Comparison of ENCODE assay signal across 20 cellular contexts in genomic region chr15:33932734-33933133, GRCh38. TPM values are rescaled to one million over a fixed set of nuclear protein-coding genes. Genes with fewer than 3 reads are reported as not detected.
DNase-seq lines count a peak whose midpoint lies in the region; ATAC-seq, FAIRE-seq and TF ChIP-seq lines count a peak whose summit lies in the region.
"Had no signal": no experiment of that assay in that cellular context is flagged by ENCODE, and none has a peak within 500 bp of the region (broad histone marks: within the 10 kb centered on the region; RNA-seq: fewer than 3 reads in every experiment).

No MANE protein-coding gene starts in this region.

- BruUV-seq in MCF 10A (replicated peaks; lab: Mats Ljungman, UMichigan) (no TSS peak), mammary epithelial cell (replicated peaks; lab: Mats Ljungman, UMichigan) (no TSS peak), K562 (replicated peaks; lab: Mats Ljungman, UMichigan) (no TSS peak)

- WGBS in mammary epithelial cell (ENCODE audit: low coverage, missing lambda C conversion rate), result 94% methylated on average over 2 of the region's 2 CpGs
- 0% methylated on average over 2 of the region's 2 CpGs for WGBS in K562 (ENCODE audit: insufficient coverage, low coverage, missing lambda C conversion rate)

- TF ChIP-seq RAD21 in K562 (CRISPR knock-in tag; conservative IDR thresholded peaks at IDR 0.05 in 1 of 2, IDR thresholded peaks at IDR 0.05 in 1 of 2), result no peak

- TF ChIP-seq CTCF in MCF 10A (IDR thresholded peaks at IDR 0.05; ENCODE audit: unreplicated experiment), result no peak
- TF ChIP-seq CTCF in mammary epithelial cell (conservative IDR thresholded peaks at IDR 0.05 in 1 of 2, IDR thresholded peaks at IDR 0.05 in 1 of 2; ENCODE audit: extremely low read depth in 1 of 2, insufficient read depth in 1 of 2, low read depth in 1 of 2, low read length in 2 of 2), result no peak
- no peak for TF ChIP-seq CTCF in BE2C (IDR thresholded peaks at IDR 0.05; ENCODE audit: low read depth, low read length)
- no peak for TF ChIP-seq CTCF in K562 (IDR thresholded peaks at IDR 0.05 in 2 of 3, conservative IDR thresholded peaks at IDR 0.05 in 1 of 3; ENCODE audit: insufficient read depth in 2 of 3, low read depth in 1 of 3, low read length in 3 of 3)
- no peak for TF ChIP-seq CTCF in nephron (IDR thresholded peaks at IDR 0.05; ENCODE audit: unreplicated experiment in 3 of 3)

- no peak for TF ChIP-seq POLR2A in K562 (conservative IDR thresholded peaks at IDR 0.05)

- no peak for TF ChIP-seq EP300 in K562 (IDR thresholded peaks at IDR 0.05; ENCODE audit: low read length)

- DNase-seq in MCF 10A (ENCODE audit: unreplicated experiment) (no peak), mammary epithelial cell (no peak), BE2C (no peak), K562 (ENCODE audit: extremely low read depth in 1 of 4, low spot score in 3 of 4) (no peak), G401 (ENCODE audit: low spot score) (no peak), UCSD-AML1 (lab: John Stamatoyannopoulos, UW; ENCODE audit: unreplicated experiment) (no peak)
- DNase-seq: 8988T; Caco-2; CD4-positive, CD25-positive, alpha-beta regulatory T cell; CD8-positive, alpha-beta T cell; DMS153; GDM1 had no signal

- no peak overlapping the region for H3K4me2 ChIP-seq in mammary epithelial cell (ENCODE audit: insufficient read depth, low read depth, low read length)
- no peak overlapping the region for H3K4me2 ChIP-seq in K562 (ENCODE audit: insufficient read depth, low read length)
- H3K4me2 ChIP-seq: BLaER1, GM23338 had no signal

- H3K4me3 Mint-ChIP-seq in MCF 10A (ENCODE audit: unreplicated experiment) (no peak overlapping the region), nephron (no peak overlapping the region)
- H3K4me3 Mint-ChIP-seq: CD8-positive, alpha-beta T cell; GM23338 had no signal

- no peaks in the 10 kb centered on the region for H3K9me1 ChIP-seq in K562 (ENCODE audit: control insufficient read depth, insufficient read depth, low read length)

- H3K79me2 ChIP-seq in mammary epithelial cell (ENCODE audit: insufficient read depth, low read length) (no peaks in the 10 kb centered on the region), K562 (ENCODE audit: control insufficient read depth, insufficient read depth, low read length) (no peaks in the 10 kb centered on the region)

- H3K4me3 ChIP-seq in mammary epithelial cell (replicated peaks in 1 of 3; ENCODE audit: insufficient read depth in 1 of 3, low read depth in 2 of 3, low read length in 3 of 3) (no peak overlapping the region), BE2C (ENCODE audit: low read depth, low read length) (peak overlapping the region; percentile 45), K562 (no peak overlapping the region)
- H3K4me3 ChIP-seq: BLaER1, GM12878, GM23338, HAP-1 had no signal

- H3K9me3 ChIP-seq in mammary epithelial cell (replicated peaks; ENCODE audit: insufficient read depth, low read length), result no peaks in the 10 kb centered on the region
- no peaks in the 10 kb centered on the region for H3K9me3 ChIP-seq in BE2C
- H3K9me3 ChIP-seq in K562 (replicated peaks; ENCODE audit: control insufficient read depth, insufficient read depth, low read depth, low read length), result no peaks in the 10 kb centered on the region
- H3K9me3 ChIP-seq: BLaER1, Caco-2, HAP-1 had no signal

- ATAC-seq in K562, result no peak
- ATAC-seq: CD8-positive, alpha-beta T cell; GM12878; GM23338 had no signal

- H3K36me3 ChIP-seq in mammary epithelial cell (ENCODE audit: insufficient read depth, low read length), result no peaks in the 10 kb centered on the region
- no peaks in the 10 kb centered on the region for H3K36me3 ChIP-seq in BE2C
- no peaks in the 10 kb centered on the region for H3K36me3 ChIP-seq in K562 (ENCODE audit: control insufficient read depth, insufficient read depth, low read length)
- H3K36me3 ChIP-seq: BLaER1, HAP-1 had no signal

- dilution Hi-C loops in mammary epithelial cell (cut with HindIII; ENCODE audit: low sequenced_read_pairs), result no loop called here

- H3K4me1 Mint-ChIP-seq in MCF 10A (ENCODE audit: insufficient read depth, unreplicated experiment), result no peaks in the 10 kb centered on the region
- peaks cover 6% of the 10 kb centered on the region for H3K4me1 Mint-ChIP-seq in nephron
- H3K4me1 Mint-ChIP-seq: GM23338 had no signal

- H3K27ac Mint-ChIP-seq in MCF 10A (ENCODE audit: low read depth, unreplicated experiment) (peak overlapping the region; percentile 39), nephron (peak overlapping the region in 2 of 3 experiments; percentile 9 to 83)
- H3K27ac Mint-ChIP-seq: CD4-positive, CD25-positive, alpha-beta regulatory T cell; CD8-positive, alpha-beta T cell had no signal

- H3K9me3 Mint-ChIP-seq in MCF 10A (ENCODE audit: unreplicated experiment) (no peaks in the 10 kb centered on the region), nephron (no peaks in the 10 kb centered on the region)
- H3K9me3 Mint-ChIP-seq: CD4-positive, CD25-positive, alpha-beta regulatory T cell; CD8-positive, alpha-beta T cell; GM23338 had no signal

- H3K27me3 Mint-ChIP-seq in MCF 10A (ENCODE audit: insufficient read depth, unreplicated experiment), result no peaks in the 10 kb centered on the region
- H3K27me3 Mint-ChIP-seq in nephron (ENCODE audit: low read depth), result no peaks in the 10 kb centered on the region
- H3K27me3 Mint-ChIP-seq: CD4-positive, CD25-positive, alpha-beta regulatory T cell had no signal

- H3K27ac ChIP-seq in mammary epithelial cell (ENCODE audit: insufficient read depth, low read depth, low read length), result no peak overlapping the region
- no peak overlapping the region for H3K27ac ChIP-seq in K562 (ENCODE audit: extremely low read depth, low read depth, low read length)
- H3K27ac ChIP-seq: BLaER1, C4-2B had no signal

- H3K4me1 ChIP-seq in mammary epithelial cell (ENCODE audit: insufficient read depth, low read length) (no peaks in the 10 kb centered on the region), BE2C (peaks cover 10% of the 10 kb centered on the region), K562 (replicated peaks in 1 of 2; ENCODE audit: control insufficient read depth in 2 of 2, insufficient read depth in 2 of 2, low read length in 2 of 2) (no peaks in the 10 kb centered on the region)
- H3K4me1 ChIP-seq: BLaER1, Caco-2, HAP-1 had no signal

- intact Hi-C loops in MCF 10A (cut with micrococcal nuclease), result no loop called here
- intact Hi-C loops in mammary epithelial cell (cut with micrococcal nuclease), result no loop called here
- intact Hi-C loops in K562 (cut with micrococcal nuclease), result no loop called here

- H2AFZ ChIP-seq in mammary epithelial cell (ENCODE audit: low read depth, low read length) (no peak overlapping the region), K562 (ENCODE audit: low read depth, low read length) (no peak overlapping the region)
- H2AFZ ChIP-seq: GM23338 had no signal

- no peak for FAIRE-seq in K562 (lab: Jason Lieb, UNC)

- CTCF ChIA-PET in MCF 10A (lab: Yijun Ruan, JAX), result no interaction called here
- CTCF ChIA-PET in mammary epithelial cell (lab: Charles Lee; ENCODE audit: low non-redundant PET), result no interaction called here
- CTCF ChIA-PET in K562 (lab: Yijun Ruan, JAX; ENCODE audit: low intra/inter-chr PET ratio), result no interaction called here

- POLR2A ChIA-PET in MCF 10A (lab: Yijun Ruan, JAX), result interaction anchor here (0.5 to 0.6 kb wide), 2 partner anchors 8 to 1092 kb away, joined by 3 read pairs; no protein-coding TSS in a partner anchor
- POLR2A ChIA-PET in K562 (lab: Yijun Ruan, JAX), result no interaction called here

- no peaks in the 10 kb centered on the region for H3K36me3 Mint-ChIP-seq in MCF 10A (ENCODE audit: insufficient read depth, unreplicated experiment)
- H3K36me3 Mint-ChIP-seq in nephron (ENCODE audit: low read depth), result no peaks in the 10 kb centered on the region
- H3K36me3 Mint-ChIP-seq: CD4-positive, CD25-positive, alpha-beta regulatory T cell; CD8-positive, alpha-beta T cell had no signal

- no peak overlapping the region for H3K9ac ChIP-seq in mammary epithelial cell (ENCODE audit: insufficient read depth, low read length)
- no peak overlapping the region for H3K9ac ChIP-seq in K562 (ENCODE audit: insufficient read depth in 1 of 2, low read depth in 2 of 2, low read length in 2 of 2)
- H3K9ac ChIP-seq: BLaER1 had no signal

- H4K20me1 ChIP-seq in mammary epithelial cell (ENCODE audit: insufficient read depth, low read length), result no peaks in the 10 kb centered on the region
- no peaks in the 10 kb centered on the region for H4K20me1 ChIP-seq in K562 (replicated peaks; ENCODE audit: control insufficient read depth, insufficient read depth, low read length)
- H4K20me1 ChIP-seq: BLaER1 had no signal

- H3K27me3 ChIP-seq in mammary epithelial cell (ENCODE audit: insufficient read depth, low read length) (no peaks in the 10 kb centered on the region), BE2C (no peaks in the 10 kb centered on the region), K562 (ENCODE audit: control insufficient read depth in 2 of 2, insufficient read depth in 2 of 2, low read length in 2 of 2) (no peaks in the 10 kb centered on the region; a peak in 1 of 5 replicates)
- H3K27me3 ChIP-seq: BLaER1 had no signal

- in situ Hi-C loops in mammary epithelial cell (cut with MboI; ENCODE audit: low sequenced_read_pairs in 2 of 2) (no loop called here), K562 (cut with MboI) (no loop called here), G401 (cut with HindIII; ENCODE audit: low sequenced_read_pairs) (no loop called here)

TF ChIP-seq in K562, 482 proteins besides CTCF, POLR2A, EP300 and RAD21 (continues in another document):
- TF ChIP-seq FOXJ2 (tag; IDR thresholded peaks at IDR 0.05), result no peak

RNA-seq across cellular contexts. Expression of gene CHRM5, which starts 35.6 kb away (rescaled TPM):
- total RNA-seq in MCF 10A (2022) (not detected in 2 replicates), mammary epithelial cell (under 1 TPM in 1 of 2 donors, not detected in 1; under 0.01 TPM), K562 (2014; rRNA removed) (not detected in 2 replicates), K562 (2014; rRNA removed; fragmentation: Illumina TruSeq; extraction: Trizol) (not detected in 2 replicates), K562 (2015; rRNA removed; fragmentation: Illumina TruSeq; extraction: Trizol) (not detected in 2 replicates), K562 (2021) (not detected in 2 replicates)
- polyA plus RNA-seq in mammary epithelial cell (0.02 TPM), K562 (2011; rRNA removed) (not detected in 2 replicates), K562 (2014; fragmentation: Illumina TruSeq; extraction: Trizol) (not detected in 2 replicates), K562 (2014; fragmentation: Nextera tagmentation; extraction: Ambion mirVana) (not detected), K562 (2014; rRNA removed) (not detected in 2 replicates)
- not detected for polyA minus RNA-seq in mammary epithelial cell
- polyA plus RNA-seq in BE2C (2012; ENCODE audit: insufficient read depth, insufficient read length, low read depth), result not detected
- not detected in 2 replicates for total RNA-seq in K562 (2011; cell fraction: chromatin; rRNA removed; ENCODE audit: low replicate concordance)
- not detected in 2 replicates for total RNA-seq in K562 (2011; cell fraction: nucleolus; rRNA removed)
- total RNA-seq in K562 (2011; cell fraction: nucleoplasm; rRNA removed), result not detected in 2 replicates
- polyA plus RNA-seq in K562 (2011; cell fraction: cytosol; rRNA removed), result not detected in 2 replicates
- polyA plus RNA-seq in K562 (2011; cell fraction: nucleus; rRNA removed), result not detected in 2 replicates
- 0.04 and 0.07 TPM in 2 replicates for polyA plus RNA-seq in K562 (2012)
- polyA minus RNA-seq in K562 (2011; rRNA and poly(A)+ RNA removed), result not detected in 2 replicates
- polyA minus RNA-seq in K562 (2011; cell fraction: cytosol; rRNA and poly(A)+ RNA removed), result not detected in 2 replicates
- polyA minus RNA-seq in K562 (2011; cell fraction: nucleus; rRNA and poly(A)+ RNA removed), result not detected in 2 replicates
- 0.18 TPM in 1 of 2 replicates, not detected in the other for total RNA-seq in G401 (2014; rRNA removed; shearing (Covaris generic))
- total RNA-seq: A673; Caco-2; CD4-positive, CD25-positive, alpha-beta regulatory T cell; CD8-positive, alpha-beta T cell; GM23338; H4 had no signal
- polyA plus RNA-seq: CD4-positive, CD25-positive, alpha-beta regulatory T cell; GM23338 had no signal
